ENCODE assay signal across 2 cellular contexts in genomic region chr19:52453324-52454094, GRCh38.
TF ChIP-seq lines count a peak whose summit lies in the region.

TSS of gene ZNF578 (plus strand) at chr19:52453553. CDS start at chr19:52501846, 48,293 bp downstream.

TF ChIP-seq in liver, 16 proteins besides CTCF, POLR2A, EP300 and RAD21:
- no peak for TF ChIP-seq MAX (IDR thresholded peaks at IDR 0.05)
- TF ChIP-seq GABPA (IDR thresholded peaks at IDR 0.05 in 1 of 2, conservative IDR thresholded peaks at IDR 0.05 in 1 of 2), result peak; percentile 61 to 86

TF ChIP-seq in HepG2, 621 proteins besides CTCF, POLR2A, EP300 and RAD21:
- TF ChIP-seq PHF5A (CRISPR knock-in tag; IDR thresholded peaks at IDR 0.05; ENCODE audit: low read depth, unreplicated experiment), result no peak
- no peak for TF ChIP-seq STAG1 (CRISPR knock-in tag; IDR thresholded peaks at IDR 0.05)
- no peak for TF ChIP-seq TEAD3 (CRISPR knock-in tag; optimal IDR thresholded peaks at IDR 0.05; ENCODE audit: borderline replicate concordance)
- TF ChIP-seq NFE2L2 (IDR thresholded peaks at IDR 0.05; ENCODE audit: low read length), result no peak
- TF ChIP-seq ZNF12 (CRISPR knock-in tag; IDR thresholded peaks at IDR 0.05), result no peak
- no peak for TF ChIP-seq RNF219 (CRISPR knock-in tag; IDR thresholded peaks at IDR 0.05)
- TF ChIP-seq LRRFIP1 (CRISPR knock-in tag; conservative IDR thresholded peaks at IDR 0.05), result no peak
- no peak for TF ChIP-seq GFI1 (CRISPR knock-in tag; IDR thresholded peaks at IDR 0.05; ENCODE audit: borderline replicate concordance)
- no peak for TF ChIP-seq ADNP (CRISPR knock-in tag; IDR thresholded peaks at IDR 0.05)
- no peak for TF ChIP-seq EHMT2 (IDR thresholded peaks at IDR 0.05; ENCODE audit: borderline replicate concordance, low read depth, low read length)
- TF ChIP-seq HNRNPK (IDR thresholded peaks at IDR 0.05; ENCODE audit: low read depth, low read length, poor library complexity, severe bottlenecking), result no peak
- no peak for TF ChIP-seq NFYB (CRISPR knock-in tag; IDR thresholded peaks at IDR 0.05)
- TF ChIP-seq EZH2 (conservative IDR thresholded peaks at IDR 0.05; ENCODE audit: low read depth, low read length), result no peak
- TF ChIP-seq ZBTB10 (CRISPR knock-in tag; IDR thresholded peaks at IDR 0.05; ENCODE audit: borderline replicate concordance), result no peak
- TF ChIP-seq NFE2L1 (CRISPR knock-in tag; IDR thresholded peaks at IDR 0.05; ENCODE audit: borderline replicate concordance), result no peak
- no peak for TF ChIP-seq ZFAT (CRISPR knock-in tag; conservative IDR thresholded peaks at IDR 0.05)
- TF ChIP-seq REL (CRISPR knock-in tag; conservative IDR thresholded peaks at IDR 0.05), result no peak
- no peak for TF ChIP-seq RBM22 (optimal IDR thresholded peaks at IDR 0.05; ENCODE audit: low read length)
- TF ChIP-seq HNRNPUL1 (IDR thresholded peaks at IDR 0.05; ENCODE audit: low read depth, low read length), result no peak
